In genomic region chr5:33319841-33320240, GRCh38 we compare ENCODE assay signal across 18 cellular contexts.
DNase-seq lines count a peak whose midpoint lies in the region; ATAC-seq and TF ChIP-seq lines count a peak whose summit lies in the region.
"Had no signal": no experiment of that assay in that cellular context is flagged by ENCODE, and none has a peak within 500 bp of the region (broad histone marks: within the 10 kb centered on the region; RNA-seq: fewer than 3 reads in every experiment).

No MANE protein-coding gene starts in this region.

- H3K27me3 ChIP-seq in esophagus (ENCODE audit: control insufficient read depth in 1 of 2, insufficient read depth in 2 of 2, low read length in 2 of 2) (no peaks in the 10 kb centered on the region), muscle layer of duodenum (ENCODE audit: low read depth, low read length) (no peaks in the 10 kb centered on the region), aorta (ENCODE audit: control insufficient read depth in 1 of 2, insufficient read depth in 2 of 2, low read length in 1 of 2) (no peaks in the 10 kb centered on the region)

- WGBS in esophagus, 2 donors, result 50 to 54% methylated on average over 1 of the region's 1 CpG
- WGBS in aorta, 2 donors, result 82 to 88% methylated on average over 1 of the region's 1 CpG

- no peaks in the 10 kb centered on the region for H3K36me3 ChIP-seq in esophagus (ENCODE audit: control insufficient read depth in 2 of 2, insufficient read depth in 2 of 2, low read length in 1 of 2)
- no peaks in the 10 kb centered on the region for H3K36me3 ChIP-seq in muscle layer of duodenum (ENCODE audit: control insufficient read depth in 1 of 2, insufficient read depth in 2 of 2, low read length in 2 of 2)
- no peaks in the 10 kb centered on the region for H3K36me3 ChIP-seq in aorta (ENCODE audit: control insufficient read depth in 1 of 2, insufficient read depth in 2 of 2, low read length in 1 of 2)
- H3K36me3 ChIP-seq: cardiac muscle cell had no signal

- DNase-seq in Right ventricle myocardium superior (no peak), left cardiac atrium (no peak), aorta (no peak), NCI-H2196 (lab: John Stamatoyannopoulos, UW; ENCODE audit: unreplicated experiment) (no peak), natural killer cell (no peak)
- no peak for DNase-seq in activated naive CD8-positive, alpha-beta T cell treated with anti-CD3 and anti-CD28 coated beads, Interleukin-2, amount 50 U/mL, for 24 hours
- DNase-seq: ACHN; activated gamma-delta T cell; effector memory CD8-positive, alpha-beta T cell; kidney glomerular epithelial cell; naive B cell; NCI-H2227 treated with DMSO at 0.1 percent for 48 hours; stimulated activated CD4-positive, alpha-beta T cell treated with anti-CD3 and anti-CD28 coated beads, Interleukin-4, amount 100 ng/mL, for 24 hours had no signal

- H3K9me3 ChIP-seq in esophagus (ENCODE audit: control insufficient read depth in 2 of 2, insufficient read depth in 1 of 2, low read depth in 1 of 2, low read length in 1 of 2) (no peaks in the 10 kb centered on the region), muscle layer of duodenum (ENCODE audit: control insufficient read depth in 1 of 2, low read length in 2 of 2) (no peaks in the 10 kb centered on the region), aorta (ENCODE audit: control insufficient read depth, low read length) (no peaks in the 10 kb centered on the region)

- intact Hi-C loops in Right ventricle myocardium superior (cut with DNase I), result no loop called here
- intact Hi-C loops in left cardiac atrium (cut with DNase I), result no loop called here
- intact Hi-C loops in aorta (cut with DNase I), result loop anchor here in 1 of 2 donors (10.0 kb wide), 1 partner anchor 105 kb away; no protein-coding TSS in a partner anchor
- intact Hi-C loops in natural killer cell (cut with micrococcal nuclease), result no loop called here

- H3K4me1 ChIP-seq in esophagus (ENCODE audit: control insufficient read depth in 2 of 2, insufficient read depth in 2 of 2, low read length in 1 of 2), result no peaks in the 10 kb centered on the region
- peaks cover 0 to 21% of the 10 kb centered on the region in 2 donors for H3K4me1 ChIP-seq in muscle layer of duodenum (ENCODE audit: control insufficient read depth in 1 of 2, insufficient read depth in 2 of 2, low read length in 2 of 2)
- H3K4me1 ChIP-seq in aorta (ENCODE audit: control insufficient read depth in 1 of 2, insufficient read depth in 2 of 2, low read length in 2 of 2), result peaks cover 5 to 6% of the 10 kb centered on the region in 2 donors

- H3K36me3 Mint-ChIP-seq in activated naive CD8-positive, alpha-beta T cell treated with anti-CD3 and anti-CD28 coated beads, Interleukin-2, amount 50 U/mL, for 24 hours (ENCODE audit: low read depth), result no peaks in the 10 kb centered on the region
- H3K36me3 Mint-ChIP-seq in natural killer cell, result no peaks in the 10 kb centered on the region
- H3K36me3 Mint-ChIP-seq: naive B cell had no signal

- H3K9me3 Mint-ChIP-seq in activated naive CD8-positive, alpha-beta T cell treated with anti-CD3 and anti-CD28 coated beads, Interleukin-2, amount 50 U/mL, for 24 hours, result no peaks in the 10 kb centered on the region
- peaks cover 0 to 3% of the 10 kb centered on the region in 2 donors for H3K9me3 Mint-ChIP-seq in natural killer cell
- H3K9me3 Mint-ChIP-seq: effector memory CD8-positive, alpha-beta T cell; naive B cell had no signal

- H3K27ac ChIP-seq in esophagus (ENCODE audit: low read depth in 2 of 2, low read length in 1 of 2), result peak overlapping the region; percentile 1 to 49
- H3K27ac ChIP-seq in muscle layer of duodenum (ENCODE audit: low read length), result peak overlapping the region; percentile 42
- H3K27ac ChIP-seq in aorta (ENCODE audit: low read depth in 1 of 2, low read length in 2 of 2), result peak overlapping the region in 1 of 2 donors; percentile 75
- H3K27ac ChIP-seq: cardiac muscle cell, SK-N-MC, VCaP had no signal

- H3K4me3 ChIP-seq in esophagus (ENCODE audit: low read depth in 1 of 2, low read length in 2 of 2), result no peak overlapping the region
- no peak overlapping the region for H3K4me3 ChIP-seq in muscle layer of duodenum (ENCODE audit: low read depth in 1 of 2, low read length in 2 of 2)
- no peak overlapping the region for H3K4me3 ChIP-seq in aorta (ENCODE audit: low read length in 2 of 2)
- H3K4me3 ChIP-seq: cardiac muscle cell, SK-N-MC had no signal

- no peak overlapping the region for H3K27ac Mint-ChIP-seq in activated naive CD8-positive, alpha-beta T cell treated with anti-CD3 and anti-CD28 coated beads, Interleukin-2, amount 50 U/mL, for 24 hours
- H3K27ac Mint-ChIP-seq in natural killer cell, result no peak overlapping the region
- H3K27ac Mint-ChIP-seq: effector memory CD8-positive, alpha-beta T cell; naive B cell had no signal

- no peak for TF ChIP-seq CTCF in natural killer cell (IDR thresholded peaks at IDR 0.05)

- peaks cover 8% of the 10 kb centered on the region for H3K4me1 Mint-ChIP-seq in activated naive CD8-positive, alpha-beta T cell treated with anti-CD3 and anti-CD28 coated beads, Interleukin-2, amount 50 U/mL, for 24 hours
- H3K4me1 Mint-ChIP-seq in natural killer cell, result no peaks in the 10 kb centered on the region

- no peaks in the 10 kb centered on the region for H3K27me3 Mint-ChIP-seq in activated naive CD8-positive, alpha-beta T cell treated with anti-CD3 and anti-CD28 coated beads, Interleukin-2, amount 50 U/mL, for 24 hours
- no peaks in the 10 kb centered on the region for H3K27me3 Mint-ChIP-seq in natural killer cell (ENCODE audit: low read depth in 2 of 2)
- H3K27me3 Mint-ChIP-seq: effector memory CD8-positive, alpha-beta T cell; naive B cell had no signal

- peak; percentile 27 for ATAC-seq in Right ventricle myocardium superior (ENCODE audit: poor library complexity)
- ATAC-seq in left cardiac atrium, result no peak
- peak; percentile 61 for ATAC-seq in aorta (ENCODE audit: low FRiP score)
- ATAC-seq in activated naive CD8-positive, alpha-beta T cell treated with anti-CD3 and anti-CD28 coated beads, Interleukin-2, amount 50 U/mL, for 24 hours, result no peak
- ATAC-seq in natural killer cell, result no peak
- ATAC-seq: effector memory CD8-positive, alpha-beta T cell had no signal

- no peak overlapping the region for H3K4me3 Mint-ChIP-seq in activated naive CD8-positive, alpha-beta T cell treated with anti-CD3 and anti-CD28 coated beads, Interleukin-2, amount 50 U/mL, for 24 hours
- H3K4me3 Mint-ChIP-seq in natural killer cell, result no peak overlapping the region
- H3K4me3 Mint-ChIP-seq: effector memory CD8-positive, alpha-beta T cell; naive B cell had no signal

Comparison
In these comparisons a context has a peak if more than half of its experiments do, and no peak if none do; other contexts are left out.
1. ATAC-seq: peak in Right ventricle myocardium superior (single experiment) and aorta (single experiment); none in left cardiac atrium (0 of 2), activated naive CD8-positive, alpha-beta T cell treated with anti-CD3 and anti-CD28 coated beads, Interleukin-2, amount 50 U/mL, for 24 hours (single experiment) and natural killer cell (0 of 3).